Comparison of ENCODE assay signal across 1 cellular context in the genomic region with DNA sequence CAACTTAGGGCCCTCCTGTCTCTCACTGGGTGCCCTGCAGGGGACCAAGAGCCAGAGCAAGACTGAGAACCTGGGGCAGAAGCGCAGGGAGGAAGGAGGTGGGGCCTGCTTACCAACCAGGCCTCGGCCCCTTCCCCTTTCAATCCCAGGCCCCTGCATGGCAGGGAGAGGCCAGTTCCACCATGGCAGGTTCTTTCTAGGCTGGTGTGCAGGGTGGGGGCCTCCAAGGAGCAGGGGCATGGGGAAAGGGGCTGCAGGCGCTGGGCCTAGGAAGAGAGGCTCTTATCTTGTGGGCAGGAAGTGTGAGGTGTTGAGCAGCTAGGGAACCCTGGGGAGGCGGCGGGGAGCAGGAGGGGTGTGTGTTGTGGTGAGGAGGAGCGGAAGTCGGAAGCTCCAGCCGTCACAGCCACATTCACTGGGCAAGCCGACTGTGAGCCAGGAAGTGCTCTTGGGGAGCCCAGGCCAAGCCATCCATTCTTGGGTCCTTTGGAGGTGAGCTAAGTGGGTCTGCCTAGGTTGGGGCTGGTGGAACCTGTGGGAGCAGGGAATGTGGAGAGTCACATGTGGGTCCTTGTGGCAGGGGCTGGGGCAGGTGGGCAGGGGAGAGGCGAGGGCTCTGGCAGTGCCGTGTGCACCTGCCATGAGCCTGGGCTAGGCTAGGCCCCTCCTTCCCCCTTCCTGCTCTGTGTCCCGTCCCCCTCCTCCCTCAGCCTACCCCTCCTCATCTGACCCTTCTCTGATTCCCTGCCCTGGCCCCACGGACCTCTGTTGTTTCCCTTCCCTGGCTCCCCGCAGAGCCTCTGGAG.
TF ChIP-seq lines count a peak whose summit lies in the region.

A gene (plus strand): TSS at position 409 of the 806 bp plus-strand sequence. CDS start 8,486 bp downstream, outside the sequence.

TF ChIP-seq in HepG2, 621 proteins besides CTCF, POLR2A, EP300 and RAD21 (continued from another document and continues in another):
- TF ChIP-seq, protein P1, sequence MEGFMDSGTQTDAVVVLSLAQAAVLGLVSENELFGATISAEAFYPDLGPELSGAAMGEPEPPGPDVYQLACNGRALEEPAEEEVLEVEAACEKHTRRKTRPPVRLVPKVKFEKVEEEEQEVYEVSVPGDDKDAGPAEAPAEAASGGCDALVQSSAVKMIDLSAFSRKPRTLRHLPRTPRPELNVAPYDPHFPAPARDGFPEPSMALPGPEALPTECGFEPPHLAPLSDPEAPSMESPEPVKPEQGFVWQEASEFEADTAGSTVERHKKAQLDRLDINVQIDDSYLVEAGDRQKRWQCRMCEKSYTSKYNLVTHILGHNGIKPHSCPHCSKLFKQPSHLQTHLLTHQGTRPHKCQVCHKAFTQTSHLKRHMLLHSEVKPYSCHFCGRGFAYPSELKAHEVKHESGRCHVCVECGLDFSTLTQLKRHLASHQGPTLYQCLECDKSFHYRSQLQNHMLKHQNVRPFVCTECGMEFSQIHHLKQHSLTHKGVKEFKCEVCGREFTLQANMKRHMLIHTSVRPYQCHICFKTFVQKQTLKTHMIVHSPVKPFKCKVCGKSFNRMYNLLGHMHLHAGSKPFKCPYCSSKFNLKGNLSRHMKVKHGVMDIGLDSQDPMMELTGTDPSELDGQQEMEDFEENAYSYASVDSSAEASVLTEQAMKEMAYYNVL (CRISPR knock-in tag; IDR thresholded peaks at IDR 0.05; ENCODE audit: borderline replicate concordance): no peak
- TF ChIP-seq ZNF20 (CRISPR knock-in tag; IDR thresholded peaks at IDR 0.05): no peak
- 0 out of 2 replicates have a peak, but pooled peaks have one; percentile 40 for TF ChIP-seq KAT7 (CRISPR knock-in tag; IDR thresholded peaks at IDR 0.05; ENCODE audit: borderline replicate concordance)
- no peak for TF ChIP-seq ZMYM2 (CRISPR knock-in tag; IDR thresholded peaks at IDR 0.05)
- 0 out of 2 replicates have a peak, but pooled peaks have one; percentile 20 for TF ChIP-seq KAT8 (CRISPR knock-in tag; IDR thresholded peaks at IDR 0.05)
- TF ChIP-seq, protein P2, sequence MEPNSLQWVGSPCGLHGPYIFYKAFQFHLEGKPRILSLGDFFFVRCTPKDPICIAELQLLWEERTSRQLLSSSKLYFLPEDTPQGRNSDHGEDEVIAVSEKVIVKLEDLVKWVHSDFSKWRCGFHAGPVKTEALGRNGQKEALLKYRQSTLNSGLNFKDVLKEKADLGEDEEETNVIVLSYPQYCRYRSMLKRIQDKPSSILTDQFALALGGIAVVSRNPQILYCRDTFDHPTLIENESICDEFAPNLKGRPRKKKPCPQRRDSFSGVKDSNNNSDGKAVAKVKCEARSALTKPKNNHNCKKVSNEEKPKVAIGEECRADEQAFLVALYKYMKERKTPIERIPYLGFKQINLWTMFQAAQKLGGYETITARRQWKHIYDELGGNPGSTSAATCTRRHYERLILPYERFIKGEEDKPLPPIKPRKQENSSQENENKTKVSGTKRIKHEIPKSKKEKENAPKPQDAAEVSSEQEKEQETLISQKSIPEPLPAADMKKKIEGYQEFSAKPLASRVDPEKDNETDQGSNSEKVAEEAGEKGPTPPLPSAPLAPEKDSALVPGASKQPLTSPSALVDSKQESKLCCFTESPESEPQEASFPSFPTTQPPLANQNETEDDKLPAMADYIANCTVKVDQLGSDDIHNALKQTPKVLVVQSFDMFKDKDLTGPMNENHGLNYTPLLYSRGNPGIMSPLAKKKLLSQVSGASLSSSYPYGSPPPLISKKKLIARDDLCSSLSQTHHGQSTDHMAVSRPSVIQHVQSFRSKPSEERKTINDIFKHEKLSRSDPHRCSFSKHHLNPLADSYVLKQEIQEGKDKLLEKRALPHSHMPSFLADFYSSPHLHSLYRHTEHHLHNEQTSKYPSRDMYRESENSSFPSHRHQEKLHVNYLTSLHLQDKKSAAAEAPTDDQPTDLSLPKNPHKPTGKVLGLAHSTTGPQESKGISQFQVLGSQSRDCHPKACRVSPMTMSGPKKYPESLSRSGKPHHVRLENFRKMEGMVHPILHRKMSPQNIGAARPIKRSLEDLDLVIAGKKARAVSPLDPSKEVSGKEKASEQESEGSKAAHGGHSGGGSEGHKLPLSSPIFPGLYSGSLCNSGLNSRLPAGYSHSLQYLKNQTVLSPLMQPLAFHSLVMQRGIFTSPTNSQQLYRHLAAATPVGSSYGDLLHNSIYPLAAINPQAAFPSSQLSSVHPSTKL (CRISPR knock-in tag; IDR thresholded peaks at IDR 0.05): 0 out of 2 replicates have a peak, but pooled peaks have one; percentile 32
- TF ChIP-seq ZNF292 (CRISPR knock-in tag; IDR thresholded peaks at IDR 0.05; ENCODE audit: borderline replicate concordance, low read depth): peak; percentile 61; the same call in 1 of the 2 replicates
- TF ChIP-seq ZNF317 (CRISPR knock-in tag; IDR thresholded peaks at IDR 0.05): no peak
- TF ChIP-seq, protein P3, sequence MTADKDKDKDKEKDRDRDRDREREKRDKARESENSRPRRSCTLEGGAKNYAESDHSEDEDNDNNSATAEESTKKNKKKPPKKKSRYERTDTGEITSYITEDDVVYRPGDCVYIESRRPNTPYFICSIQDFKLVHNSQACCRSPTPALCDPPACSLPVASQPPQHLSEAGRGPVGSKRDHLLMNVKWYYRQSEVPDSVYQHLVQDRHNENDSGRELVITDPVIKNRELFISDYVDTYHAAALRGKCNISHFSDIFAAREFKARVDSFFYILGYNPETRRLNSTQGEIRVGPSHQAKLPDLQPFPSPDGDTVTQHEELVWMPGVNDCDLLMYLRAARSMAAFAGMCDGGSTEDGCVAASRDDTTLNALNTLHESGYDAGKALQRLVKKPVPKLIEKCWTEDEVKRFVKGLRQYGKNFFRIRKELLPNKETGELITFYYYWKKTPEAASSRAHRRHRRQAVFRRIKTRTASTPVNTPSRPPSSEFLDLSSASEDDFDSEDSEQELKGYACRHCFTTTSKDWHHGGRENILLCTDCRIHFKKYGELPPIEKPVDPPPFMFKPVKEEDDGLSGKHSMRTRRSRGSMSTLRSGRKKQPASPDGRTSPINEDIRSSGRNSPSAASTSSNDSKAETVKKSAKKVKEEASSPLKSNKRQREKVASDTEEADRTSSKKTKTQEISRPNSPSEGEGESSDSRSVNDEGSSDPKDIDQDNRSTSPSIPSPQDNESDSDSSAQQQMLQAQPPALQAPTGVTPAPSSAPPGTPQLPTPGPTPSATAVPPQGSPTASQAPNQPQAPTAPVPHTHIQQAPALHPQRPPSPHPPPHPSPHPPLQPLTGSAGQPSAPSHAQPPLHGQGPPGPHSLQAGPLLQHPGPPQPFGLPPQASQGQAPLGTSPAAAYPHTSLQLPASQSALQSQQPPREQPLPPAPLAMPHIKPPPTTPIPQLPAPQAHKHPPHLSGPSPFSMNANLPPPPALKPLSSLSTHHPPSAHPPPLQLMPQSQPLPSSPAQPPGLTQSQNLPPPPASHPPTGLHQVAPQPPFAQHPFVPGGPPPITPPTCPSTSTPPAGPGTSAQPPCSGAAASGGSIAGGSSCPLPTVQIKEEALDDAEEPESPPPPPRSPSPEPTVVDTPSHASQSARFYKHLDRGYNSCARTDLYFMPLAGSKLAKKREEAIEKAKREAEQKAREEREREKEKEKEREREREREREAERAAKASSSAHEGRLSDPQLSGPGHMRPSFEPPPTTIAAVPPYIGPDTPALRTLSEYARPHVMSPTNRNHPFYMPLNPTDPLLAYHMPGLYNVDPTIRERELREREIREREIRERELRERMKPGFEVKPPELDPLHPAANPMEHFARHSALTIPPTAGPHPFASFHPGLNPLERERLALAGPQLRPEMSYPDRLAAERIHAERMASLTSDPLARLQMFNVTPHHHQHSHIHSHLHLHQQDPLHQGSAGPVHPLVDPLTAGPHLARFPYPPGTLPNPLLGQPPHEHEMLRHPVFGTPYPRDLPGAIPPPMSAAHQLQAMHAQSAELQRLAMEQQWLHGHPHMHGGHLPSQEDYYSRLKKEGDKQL (CRISPR knock-in tag; IDR thresholded peaks at IDR 0.05; ENCODE audit: low read depth): no peak
- TF ChIP-seq RXRA (CRISPR knock-in tag; IDR thresholded peaks at IDR 0.05): peak; percentile 32; the same call in 1 of the 2 replicates
- TF ChIP-seq MAFK (conservative IDR thresholded peaks at IDR 0.05 in 1 of 2, IDR thresholded peaks at IDR 0.05 in 1 of 2; ENCODE audit: low read length in 2 of 2): no peak
- TF ChIP-seq, protein P4, sequence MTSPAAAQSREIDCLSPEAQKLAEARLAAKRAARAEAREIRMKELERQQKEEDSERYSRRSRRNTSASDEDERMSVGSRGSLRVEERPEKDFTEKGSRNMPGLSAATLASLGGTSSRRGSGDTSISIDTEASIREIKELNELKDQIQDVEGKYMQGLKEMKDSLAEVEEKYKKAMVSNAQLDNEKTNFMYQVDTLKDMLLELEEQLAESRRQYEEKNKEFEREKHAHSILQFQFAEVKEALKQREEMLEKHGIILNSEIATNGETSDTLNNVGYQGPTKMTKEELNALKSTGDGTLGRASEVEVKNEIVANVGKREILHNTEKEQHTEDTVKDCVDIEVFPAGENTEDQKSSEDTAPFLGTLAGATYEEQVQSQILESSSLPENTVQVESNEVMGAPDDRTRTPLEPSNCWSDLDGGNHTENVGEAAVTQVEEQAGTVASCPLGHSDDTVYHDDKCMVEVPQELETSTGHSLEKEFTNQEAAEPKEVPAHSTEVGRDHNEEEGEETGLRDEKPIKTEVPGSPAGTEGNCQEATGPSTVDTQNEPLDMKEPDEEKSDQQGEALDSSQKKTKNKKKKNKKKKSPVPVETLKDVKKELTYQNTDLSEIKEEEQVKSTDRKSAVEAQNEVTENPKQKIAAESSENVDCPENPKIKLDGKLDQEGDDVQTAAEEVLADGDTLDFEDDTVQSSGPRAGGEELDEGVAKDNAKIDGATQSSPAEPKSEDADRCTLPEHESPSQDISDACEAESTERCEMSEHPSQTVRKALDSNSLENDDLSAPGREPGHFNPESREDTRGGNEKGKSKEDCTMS (CRISPR knock-in tag; conservative IDR thresholded peaks at IDR 0.05): no peak
- TF ChIP-seq MAFG (CRISPR knock-in tag; IDR thresholded peaks at IDR 0.05): no peak
- TF ChIP-seq, protein P5, sequence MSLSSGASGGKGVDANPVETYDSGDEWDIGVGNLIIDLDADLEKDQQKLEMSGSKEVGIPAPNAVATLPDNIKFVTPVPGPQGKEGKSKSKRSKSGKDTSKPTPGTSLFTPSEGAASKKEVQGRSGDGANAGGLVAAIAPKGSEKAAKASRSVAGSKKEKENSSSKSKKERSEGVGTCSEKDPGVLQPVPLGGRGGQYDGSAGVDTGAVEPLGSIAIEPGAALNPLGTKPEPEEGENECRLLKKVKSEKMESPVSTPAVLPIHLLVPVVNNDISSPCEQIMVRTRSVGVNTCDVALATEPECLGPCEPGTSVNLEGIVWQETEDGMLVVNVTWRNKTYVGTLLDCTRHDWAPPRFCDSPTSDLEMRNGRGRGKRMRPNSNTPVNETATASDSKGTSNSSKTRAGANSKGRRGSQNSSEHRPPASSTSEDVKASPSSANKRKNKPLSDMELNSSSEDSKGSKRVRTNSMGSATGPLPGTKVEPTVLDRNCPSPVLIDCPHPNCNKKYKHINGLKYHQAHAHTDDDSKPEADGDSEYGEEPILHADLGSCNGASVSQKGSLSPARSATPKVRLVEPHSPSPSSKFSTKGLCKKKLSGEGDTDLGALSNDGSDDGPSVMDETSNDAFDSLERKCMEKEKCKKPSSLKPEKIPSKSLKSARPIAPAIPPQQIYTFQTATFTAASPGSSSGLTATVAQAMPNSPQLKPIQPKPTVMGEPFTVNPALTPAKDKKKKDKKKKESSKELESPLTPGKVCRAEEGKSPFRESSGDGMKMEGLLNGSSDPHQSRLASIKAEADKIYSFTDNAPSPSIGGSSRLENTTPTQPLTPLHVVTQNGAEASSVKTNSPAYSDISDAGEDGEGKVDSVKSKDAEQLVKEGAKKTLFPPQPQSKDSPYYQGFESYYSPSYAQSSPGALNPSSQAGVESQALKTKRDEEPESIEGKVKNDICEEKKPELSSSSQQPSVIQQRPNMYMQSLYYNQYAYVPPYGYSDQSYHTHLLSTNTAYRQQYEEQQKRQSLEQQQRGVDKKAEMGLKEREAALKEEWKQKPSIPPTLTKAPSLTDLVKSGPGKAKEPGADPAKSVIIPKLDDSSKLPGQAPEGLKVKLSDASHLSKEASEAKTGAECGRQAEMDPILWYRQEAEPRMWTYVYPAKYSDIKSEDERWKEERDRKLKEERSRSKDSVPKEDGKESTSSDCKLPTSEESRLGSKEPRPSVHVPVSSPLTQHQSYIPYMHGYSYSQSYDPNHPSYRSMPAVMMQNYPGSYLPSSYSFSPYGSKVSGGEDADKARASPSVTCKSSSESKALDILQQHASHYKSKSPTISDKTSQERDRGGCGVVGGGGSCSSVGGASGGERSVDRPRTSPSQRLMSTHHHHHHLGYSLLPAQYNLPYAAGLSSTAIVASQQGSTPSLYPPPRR (CRISPR knock-in tag; IDR thresholded peaks at IDR 0.05; ENCODE audit: borderline replicate concordance): 0 out of 2 replicates have a peak, but pooled peaks have one; percentile 29
- TF ChIP-seq, protein P6, sequence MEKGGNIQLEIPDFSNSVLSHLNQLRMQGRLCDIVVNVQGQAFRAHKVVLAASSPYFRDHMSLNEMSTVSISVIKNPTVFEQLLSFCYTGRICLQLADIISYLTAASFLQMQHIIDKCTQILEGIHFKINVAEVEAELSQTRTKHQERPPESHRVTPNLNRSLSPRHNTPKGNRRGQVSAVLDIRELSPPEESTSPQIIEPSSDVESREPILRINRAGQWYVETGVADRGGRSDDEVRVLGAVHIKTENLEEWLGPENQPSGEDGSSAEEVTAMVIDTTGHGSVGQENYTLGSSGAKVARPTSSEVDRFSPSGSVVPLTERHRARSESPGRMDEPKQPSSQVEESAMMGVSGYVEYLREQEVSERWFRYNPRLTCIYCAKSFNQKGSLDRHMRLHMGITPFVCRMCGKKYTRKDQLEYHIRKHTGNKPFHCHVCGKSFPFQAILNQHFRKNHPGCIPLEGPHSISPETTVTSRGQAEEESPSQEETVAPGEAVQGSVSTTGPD (CRISPR knock-in tag; IDR thresholded peaks at IDR 0.05): no peak
- no peak for TF ChIP-seq HNRNPK (IDR thresholded peaks at IDR 0.05; ENCODE audit: low read depth, low read length, poor library complexity, severe bottlenecking)
- no peak for TF ChIP-seq NRL (CRISPR knock-in tag; IDR thresholded peaks at IDR 0.05; ENCODE audit: borderline replicate concordance)
- TF ChIP-seq TBX3 (IDR thresholded peaks at IDR 0.05; ENCODE audit: borderline replicate concordance): no peak
- TF ChIP-seq PHF8 (CRISPR knock-in tag; IDR thresholded peaks at IDR 0.05): peak; percentile 58
- TF ChIP-seq SAFB2 (CRISPR knock-in tag; IDR thresholded peaks at IDR 0.05; ENCODE audit: borderline replicate concordance, low read depth): no peak
- TF ChIP-seq ZNF331 (CRISPR knock-in tag; IDR thresholded peaks at IDR 0.05): no peak
- no peak for TF ChIP-seq TOE1 (CRISPR knock-in tag; IDR thresholded peaks at IDR 0.05)
- no peak for TF ChIP-seq FOXK2 (IDR thresholded peaks at IDR 0.05)
- TF ChIP-seq SOX13 (IDR thresholded peaks at IDR 0.05): no peak
- 0 out of 4 replicates have a peak, but pooled peaks of 1 of the 2 experiments have one; percentile 2 for TF ChIP-seq SOX13 (CRISPR knock-in tag; conservative IDR thresholded peaks at IDR 0.05 in 1 of 2, IDR thresholded peaks at IDR 0.05 in 1 of 2)
